9 cellular contexts compared by ENCODE assay signal in genomic region chr4:39062094-39062493, GRCh38. TPM values are rescaled to one million over a fixed set of nuclear protein-coding genes. Genes with fewer than 3 reads are reported as not detected.
DNase-seq lines count a peak whose midpoint lies in the region; ATAC-seq and TF ChIP-seq lines count a peak whose summit lies in the region.
"Had no signal": no experiment of that assay in that cellular context is flagged by ENCODE, and none has a peak within 500 bp of the region (broad histone marks: within the 10 kb centered on the region; RNA-seq: fewer than 3 reads in every experiment).

A gene with protein sequence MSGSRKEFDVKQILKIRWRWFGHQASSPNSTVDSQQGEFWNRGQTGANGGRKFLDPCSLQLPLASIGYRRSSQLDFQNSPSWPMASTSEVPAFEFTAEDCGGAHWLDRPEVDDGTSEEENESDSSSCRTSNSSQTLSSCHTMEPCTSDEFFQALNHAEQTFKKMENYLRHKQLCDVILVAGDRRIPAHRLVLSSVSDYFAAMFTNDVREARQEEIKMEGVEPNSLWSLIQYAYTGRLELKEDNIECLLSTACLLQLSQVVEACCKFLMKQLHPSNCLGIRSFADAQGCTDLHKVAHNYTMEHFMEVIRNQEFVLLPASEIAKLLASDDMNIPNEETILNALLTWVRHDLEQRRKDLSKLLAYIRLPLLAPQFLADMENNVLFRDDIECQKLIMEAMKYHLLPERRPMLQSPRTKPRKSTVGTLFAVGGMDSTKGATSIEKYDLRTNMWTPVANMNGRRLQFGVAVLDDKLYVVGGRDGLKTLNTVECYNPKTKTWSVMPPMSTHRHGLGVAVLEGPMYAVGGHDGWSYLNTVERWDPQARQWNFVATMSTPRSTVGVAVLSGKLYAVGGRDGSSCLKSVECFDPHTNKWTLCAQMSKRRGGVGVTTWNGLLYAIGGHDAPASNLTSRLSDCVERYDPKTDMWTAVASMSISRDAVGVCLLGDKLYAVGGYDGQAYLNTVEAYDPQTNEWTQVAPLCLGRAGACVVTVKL (plus strand): TSS chr4:39062232. CDS start chr4:39062653, 421 bp downstream.

- H3K4me1 ChIP-seq in esophagus squamous epithelium (peaks cover 0 to 13% (median 0%) of the 10 kb centered on the region in 3 donors), mononuclear cell (ENCODE audit: insufficient read depth, low read length) (no peaks in the 10 kb centered on the region)

- TF ChIP-seq POLR2A in esophagus squamous epithelium (IDR thresholded peaks at IDR 0.05): no peak

- H3K4me3 ChIP-seq in MG63 (no peak within 1 kb of the TSS), esophagus squamous epithelium (no peak within 1 kb of the TSS), mononuclear cell (ENCODE audit: low read length) (no peak within 1 kb of the TSS)

- 49 to 54% methylated on average over 4 of the region's 4 CpGs for WGBS in esophagus squamous epithelium, 2 donors

- DNase-seq in AG08395 (ENCODE audit: low spot score): peak; percentile 25
- no peak for DNase-seq in MG63
- no peak for DNase-seq in esophagus squamous epithelium (lab: John Stamatoyannopoulos, UW)
- no peak for DNase-seq in NCI-H1417 (lab: John Stamatoyannopoulos, UW)
- no peak for DNase-seq in effector CD4-positive, alpha-beta T cell
- DNase-seq in stimulated activated CD4-positive, alpha-beta T cell treated with anti-CD3 and anti-CD28 coated beads, Interleukin-12 subunit alpha, Interleukin-12 subunit beta, amount 100 ng/mL, for 4 hours: no peak
- DNase-seq: DND-41 had no signal

- no peak for ATAC-seq in GM18861 (IDR thresholded peaks at IDR 0.05; ENCODE audit: unreplicated experiment)

- H3K9me3 ChIP-seq in MG63: no peaks in the 10 kb centered on the region
- H3K9me3 ChIP-seq in esophagus squamous epithelium: no peaks in the 10 kb centered on the region
- H3K9me3 ChIP-seq in mononuclear cell (ENCODE audit: low read depth, low read length): no peaks in the 10 kb centered on the region

- no peak within 1 kb of the TSS for H3K27ac ChIP-seq in esophagus squamous epithelium

- intact Hi-C loops in esophagus squamous epithelium (cut with DNase I): no loop called here

- H3K36me3 ChIP-seq in MG63 (no peaks in the 10 kb centered on the region), esophagus squamous epithelium (no peaks in the 10 kb centered on the region)

- H3K27me3 ChIP-seq in MG63 (no peaks in the 10 kb centered on the region), esophagus squamous epithelium (no peaks in the 10 kb centered on the region), mononuclear cell (ENCODE audit: insufficient read depth, low read length) (no peaks in the 10 kb centered on the region)

- TF ChIP-seq CTCF in esophagus squamous epithelium (IDR thresholded peaks at IDR 0.05): no peak

RNA-seq across cellular contexts. Expression of the gene that starts here (rescaled TPM):
- total RNA-seq in MG63 (2014; rRNA removed; shearing (Covaris generic); ENCODE audit: low replicate concordance): 50.8 and 78.7 TPM in 2 replicates
- total RNA-seq in esophagus squamous epithelium: 10 to 100 TPM in 3 of 4 donors, 1 to 10 TPM in 1; 4.6 to 47.3 (median 18.9) TPM
- total RNA-seq in mononuclear cell: 37.8 TPM
